In the genomic region with DNA sequence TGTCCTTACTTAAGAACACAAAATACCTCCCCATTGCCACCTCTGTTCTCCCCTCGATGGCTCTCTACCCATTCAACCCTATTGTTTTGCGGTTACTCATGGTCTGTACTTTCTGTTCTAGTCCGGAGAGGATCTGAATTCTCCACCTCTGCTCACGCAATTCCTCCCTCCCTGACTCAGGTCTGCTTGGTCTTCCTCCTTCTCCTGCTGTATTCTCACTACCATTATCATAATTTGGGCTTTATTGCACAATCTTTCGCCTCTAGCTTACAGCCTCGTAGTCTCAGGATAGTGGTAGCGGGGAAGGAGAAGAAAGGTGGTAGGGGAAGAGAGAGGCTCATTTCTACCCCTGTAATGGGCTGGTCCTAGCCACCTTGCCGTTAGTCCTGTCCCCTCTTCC, we compare ENCODE assay signal across 33 cellular contexts. TPM values are rescaled to one million over a fixed set of nuclear protein-coding genes. Genes with fewer than 3 reads are reported as not detected.
"Had no signal": no experiment of that assay in that cellular context is flagged by ENCODE, and none has a peak within 500 bp of the region (broad histone marks: within the 10 kb centered on the region; RNA-seq: fewer than 3 reads in every experiment).

No MANE protein-coding gene starts in this region.

- H3K27ac Mint-ChIP-seq: activated CD4-positive, alpha-beta T cell treated with anti-CD3 and anti-CD28 coated beads, Interleukin-2, amount 10 ng/mL, durations not matched to agents 24 days and 14 days; activated CD8-positive, alpha-beta T cell treated with anti-CD3 and anti-CD28 coated beads, Interleukin-2, amount 10 ng/mL, durations not matched to agents 7 days and 5 days; activated naive CD4-positive, alpha-beta T cell treated with anti-CD3 and anti-CD28 coated beads for 36 hours; activated naive CD4-positive, alpha-beta T cell treated with anti-CD3 and anti-CD28 coated beads, Interleukin-2, amount 50 U/mL, for 72 hours; activated T-helper 1 cell treated with anti-CD3 and anti-CD28 coated beads, Interleukin-12 subunit alpha, Interleukin-12 subunit beta, Interleukin-2, Interleukin-4 antibody, amounts not matched to agents 30 ng/mL and 10 ng/mL and 1 ng/mL, durations not matched to agents 14 hours and 24 hours and 36 hours had no signal

- H3K4me1 Mint-ChIP-seq: activated CD4-positive, alpha-beta T cell treated with anti-CD3 and anti-CD28 coated beads, Interleukin-2, amount 10 ng/mL, durations not matched to agents 24 days and 14 days had no signal

- H3K4me3 ChIP-seq: adrenal gland, body of pancreas, breast epithelium, PC-9 had no signal

- ATAC-seq: activated CD8-positive, alpha-beta T cell treated with anti-CD3 and anti-CD28 coated beads, Interleukin-2, amount 10 ng/mL, durations not matched to agents 7 days and 5 days; activated naive CD4-positive, alpha-beta T cell treated with anti-CD3 and anti-CD28 coated beads, Interleukin-2, amount 50 U/mL, for 72 hours; activated T-cell treated with anti-CD3 and anti-CD28 coated beads, Interleukin-2, amount 50 U/mL, for 4 hours; body of pancreas had no signal

- H3K9me3 ChIP-seq: adrenal gland, body of pancreas, breast epithelium had no signal

- H3K36me3 Mint-ChIP-seq: activated naive CD4-positive, alpha-beta T cell treated with anti-CD3 and anti-CD28 coated beads, Interleukin-2, amount 50 U/mL, for 72 hours had no signal

- H3K4me3 Mint-ChIP-seq: activated CD4-positive, alpha-beta T cell treated with anti-CD3 and anti-CD28 coated beads, Interleukin-2, amount 10 ng/mL, durations not matched to agents 24 days and 14 days; activated CD8-positive, alpha-beta T cell treated with anti-CD3 and anti-CD28 coated beads, Interleukin-2, amount 10 ng/mL, durations not matched to agents 7 days and 5 days; activated naive CD4-positive, alpha-beta T cell treated with anti-CD3 and anti-CD28 coated beads for 36 hours; activated T-cell treated with anti-CD3 and anti-CD28 coated beads, Interleukin-2, amount 50 U/mL, for 4 hours; activated T-helper 1 cell treated with anti-CD3 and anti-CD28 coated beads, Interleukin-12 subunit alpha, Interleukin-12 subunit beta, Interleukin-2, Interleukin-4 antibody, amounts not matched to agents 30 ng/mL and 10 ng/mL and 1 ng/mL, durations not matched to agents 14 hours and 24 hours and 36 hours had no signal

- H3K4me1 ChIP-seq: adrenal gland, body of pancreas, breast epithelium had no signal

- H3K9me3 Mint-ChIP-seq: activated CD4-positive, alpha-beta T cell treated with anti-CD3 and anti-CD28 coated beads, Interleukin-2, amount 10 ng/mL, durations not matched to agents 24 days and 14 days; activated naive CD4-positive, alpha-beta T cell treated with anti-CD3 and anti-CD28 coated beads for 36 hours; activated naive CD4-positive, alpha-beta T cell treated with anti-CD3 and anti-CD28 coated beads, Interleukin-2, amount 50 U/mL, for 72 hours; activated T-cell treated with anti-CD3 and anti-CD28 coated beads, Interleukin-2, amount 50 U/mL, for 4 hours; activated T-helper 1 cell treated with anti-CD3 and anti-CD28 coated beads, Interleukin-12 subunit alpha, Interleukin-12 subunit beta, Interleukin-2, Interleukin-4 antibody, amounts not matched to agents 30 ng/mL and 10 ng/mL and 1 ng/mL, durations not matched to agents 14 hours and 24 hours and 36 hours had no signal

- H3K36me3 ChIP-seq: adrenal gland, breast epithelium had no signal

- H2AFZ ChIP-seq: PC-9 had no signal

- FAIRE-seq: astrocyte had no signal

- H3K4me2 ChIP-seq: PC-9 had no signal

- H3K27me3 ChIP-seq: body of pancreas, breast epithelium had no signal

- DNase-seq: activated CD4-positive, alpha-beta T cell treated with anti-CD3 and anti-CD28 coated beads, Interleukin-2, amount 10 ng/mL, durations not matched to agents 24 days and 14 days; activated CD4-positive, alpha-beta T cell treated with anti-CD3 and anti-CD28 coated beads, Interleukin-2, amount 50 U/mL, for 4 hours; activated CD8-positive, alpha-beta memory T cell treated with anti-CD3 and anti-CD28 coated beads, Interleukin-2, amount 50 U/mL, for 4 hours; activated CD8-positive, alpha-beta T cell treated with anti-CD3 and anti-CD28 coated beads, Interleukin-2, amount 10 ng/mL, durations not matched to agents 7 days and 5 days; activated gamma-delta T cell treated with Interleukin-2 at 50 U/mL for 16 hours; activated naive CD4-positive, alpha-beta T cell treated with anti-CD3 and anti-CD28 coated beads for 36 hours; activated T-cell treated with anti-CD3 and anti-CD28 coated beads for 4 hours; activated T-cell treated with anti-CD3 and anti-CD28 coated beads, Interleukin-2, amount 50 U/mL, for 4 hours; adrenal gland; body of pancreas; Kasumi-1; MM.1S; NCI-H1092; NCI-H1436 treated with DMSO at 0.1 percent for 48 hours; NCI-H1694 treated with DMSO at 0.1 percent for 48 hours; NCI-H2029; NCI-H2107; NCI-H2171; NCI-H510A; NCI-H526; NCI-H748 treated with DMSO at 0.1 percent for 48 hours; NK-92 treated with Interleukin-12 subunit alpha and Interleukin-12 subunit beta, amount 100 ng/mL, for 24 hours; PC-9; Right ventricle myocardium superior; SW 1271; T-helper 1 cell; T-helper 2 cell; T-helper 9 cell had no signal

- H3K27ac ChIP-seq: adrenal gland, body of pancreas, breast epithelium, PC-9 had no signal

RNA-seq across cellular contexts. Expression of gene FAM180A, which starts 35.4 kb away (rescaled TPM):
- total RNA-seq: activated CD4-positive, alpha-beta T cell treated with anti-CD3 and anti-CD28 coated beads, Interleukin-2, amount 10 ng/mL, durations not matched to agents 24 days and 14 days; activated CD8-positive, alpha-beta T cell treated with anti-CD3 and anti-CD28 coated beads, Interleukin-2, amount 10 ng/mL, durations not matched to agents 7 days and 5 days; activated naive CD4-positive, alpha-beta T cell treated with anti-CD3 and anti-CD28 coated beads for 36 hours; activated naive CD4-positive, alpha-beta T cell treated with anti-CD3 and anti-CD28 coated beads, Interleukin-2, amount 50 U/mL, for 72 hours; activated T-cell treated with anti-CD3 and anti-CD28 coated beads, Interleukin-2, amount 50 U/mL, for 4 hours; activated T-helper 1 cell treated with anti-CD3 and anti-CD28 coated beads, Interleukin-12 subunit alpha, Interleukin-12 subunit beta, Interleukin-2, Interleukin-4 antibody, amounts not matched to agents 30 ng/mL and 10 ng/mL and 1 ng/mL, durations not matched to agents 14 hours and 24 hours and 36 hours; astrocyte; OCI-LY7; PC-9 had no signal

RNA-seq across cellular contexts. Expression of gene SLC13A4, which starts 56.0 kb away (rescaled TPM):
- total RNA-seq: activated CD4-positive, alpha-beta T cell treated with anti-CD3 and anti-CD28 coated beads, Interleukin-2, amount 10 ng/mL, durations not matched to agents 24 days and 14 days; activated CD8-positive, alpha-beta T cell treated with anti-CD3 and anti-CD28 coated beads, Interleukin-2, amount 10 ng/mL, durations not matched to agents 7 days and 5 days; activated naive CD4-positive, alpha-beta T cell treated with anti-CD3 and anti-CD28 coated beads for 36 hours; activated naive CD4-positive, alpha-beta T cell treated with anti-CD3 and anti-CD28 coated beads, Interleukin-2, amount 50 U/mL, for 72 hours; activated T-cell treated with anti-CD3 and anti-CD28 coated beads, Interleukin-2, amount 50 U/mL, for 4 hours; activated T-helper 1 cell treated with anti-CD3 and anti-CD28 coated beads, Interleukin-12 subunit alpha, Interleukin-12 subunit beta, Interleukin-2, Interleukin-4 antibody, amounts not matched to agents 30 ng/mL and 10 ng/mL and 1 ng/mL, durations not matched to agents 14 hours and 24 hours and 36 hours; body of pancreas; OCI-LY7; PC-9; Right ventricle myocardium superior had no signal
